In genomic region chr11:7514099-7514725, GRCh38 we compare ENCODE assay signal across 8 cellular contexts. TPM values are rescaled to one million over a fixed set of nuclear protein-coding genes. Genes with fewer than 3 reads are reported as not detected.
DNase-seq lines count a peak whose midpoint lies in the region; ATAC-seq, FAIRE-seq and TF ChIP-seq lines count a peak whose summit lies in the region.

No MANE protein-coding gene starts in this region.

- H3K27me3 Mint-ChIP-seq in CD14-positive monocyte (ENCODE audit: low read depth in 3 of 3) (peaks cover 0 to 7% (median 6%) of the 10 kb centered on the region in 3 donors), MCF 10A (ENCODE audit: insufficient read depth, unreplicated experiment) (peaks cover 17% of the 10 kb centered on the region)

- intact Hi-C loops in CD14-positive monocyte (cut with micrococcal nuclease) (loop anchor here (10.0 kb wide), 3 partner anchors 61 to 81 kb away; no protein-coding TSS in a partner anchor), MCF 10A (cut with micrococcal nuclease) (no loop called here), kidney (cut with DNase I) (no loop called here)

- CTCF ChIA-PET in MCF 10A (lab: Yijun Ruan, JAX), result interaction anchor here (0.5 to 5.7 kb wide), 32 partner anchors 8 to 736 kb away, joined by 3 to 38 read pairs (median 4); no protein-coding TSS in a partner anchor

- POLR2A ChIA-PET in MCF 10A (lab: Yijun Ruan, JAX), result interaction anchor here (0.7 to 1.3 kb wide), 2 partner anchors 9 to 151 kb away, joined by 4 to 5 read pairs; no protein-coding TSS in a partner anchor

- H3K36me3 Mint-ChIP-seq in CD14-positive monocyte, result peaks cover 3 to 36% of the 10 kb centered on the region in 2 donors
- H3K36me3 Mint-ChIP-seq in MCF 10A (ENCODE audit: insufficient read depth, unreplicated experiment), result no peaks in the 10 kb centered on the region

- ATAC-seq in GM19463 (IDR thresholded peaks at IDR 0.05; ENCODE audit: unreplicated experiment), result peak; percentile 2

- peak overlapping the region; percentile 93 for H3K4me3 Mint-ChIP-seq in CD14-positive monocyte
- peak overlapping the region; percentile 83 for H3K4me3 Mint-ChIP-seq in MCF 10A (ENCODE audit: unreplicated experiment)

- no peaks in the 10 kb centered on the region for H3K36me3 ChIP-seq in kidney (ENCODE audit: control insufficient read depth in 1 of 2, insufficient read depth in 2 of 2, low read length in 2 of 2)

- H3K9me3 Mint-ChIP-seq in CD14-positive monocyte (peaks cover 0 to 8% (median 0%) of the 10 kb centered on the region in 7 donors), MCF 10A (ENCODE audit: unreplicated experiment) (peaks cover 6% of the 10 kb centered on the region)

- H3K4me1 Mint-ChIP-seq in CD14-positive monocyte (peaks cover 63% of the 10 kb centered on the region), MCF 10A (ENCODE audit: insufficient read depth, unreplicated experiment) (no peaks in the 10 kb centered on the region)

- BruUV-seq in MCF 10A (replicated peaks; lab: Mats Ljungman, UMichigan), result TSS peak; percentile 36

- peak overlapping the region; percentile 74 to 86 for H3K9ac ChIP-seq in kidney (ENCODE audit: low read length in 2 of 2)

- no peaks in the 10 kb centered on the region for H3K9me3 ChIP-seq in kidney (ENCODE audit: control insufficient read depth in 1 of 2, low read length in 2 of 2)

- H3K4me3 ChIP-seq in LNCaP clone FGC (ENCODE audit: low read depth, low read length) (peak overlapping the region; percentile 86), kidney (ENCODE audit: low read length in 2 of 2) (peak overlapping the region; percentile 66 to 88)

- in situ Hi-C loops in ACHN (cut with HindIII; ENCODE audit: low pct_ligation_motif_present, low pct_unique_long_range_greater_than_20kb, low sequenced_read_pairs), result no loop called here

- peak overlapping the region; percentile 87 to 89 for H3K27ac ChIP-seq in kidney (ENCODE audit: low read depth in 2 of 2, low read length in 2 of 2)

- peak overlapping the region; percentile 11 to 98 (median 67) for H3K27ac Mint-ChIP-seq in CD14-positive monocyte
- H3K27ac Mint-ChIP-seq in MCF 10A (ENCODE audit: low read depth, unreplicated experiment), result no peak overlapping the region

- TF ChIP-seq CTCF in CD14-positive monocyte (IDR thresholded peaks at IDR 0.05) (no peak), LNCaP clone FGC (IDR thresholded peaks at IDR 0.05; ENCODE audit: control insufficient read depth, extremely low read depth, insufficient read depth) (no peak), MCF 10A (IDR thresholded peaks at IDR 0.05; ENCODE audit: unreplicated experiment) (no peak), kidney (IDR thresholded peaks at IDR 0.05; ENCODE audit: borderline replicate concordance, extremely low read depth, insufficient read depth) (no peak)

- no peak for FAIRE-seq in kidney (lab: Jason Lieb, UNC)

- DNase-seq in CD14-positive monocyte (ENCODE audit: low spot score) (peak; percentile 48), LNCaP clone FGC (ENCODE audit: low read depth) (no peak), MCF 10A (ENCODE audit: unreplicated experiment) (no peak), kidney (no peak), ACHN (no peak), NK-92 (lab: John Stamatoyannopoulos, UW; ENCODE audit: unreplicated experiment) (no peak)
- DNase-seq in stimulated activated CD8-positive, alpha-beta memory T cell treated with anti-CD3 and anti-CD28 coated beads, Interleukin-4, amount 100 ng/mL, for 48 hours, result peak; percentile 43

- peaks cover 18 to 35% of the 10 kb centered on the region in 2 donors for H3K4me1 ChIP-seq in kidney (ENCODE audit: control insufficient read depth in 1 of 2, insufficient read depth in 1 of 2, low read depth in 1 of 2, low read length in 2 of 2)

RNA-seq across cellular contexts. Expression of gene PPFIBP2, which starts 0.4 kb away (rescaled TPM):
- polyA plus RNA-seq in CD14-positive monocyte (1 to 10 TPM; 5.9 to 8.6 TPM), kidney (ENCODE audit: insufficient read depth, low read depth, low replicate concordance) (44.4 TPM)
- total RNA-seq in MCF 10A (2022) (3.5 and 4.3 TPM in 2 replicates), kidney (31.6 TPM)

RNA-seq across cellular contexts. Expression of gene OLFML1, which starts 28.9 kb away (rescaled TPM):
- polyA plus RNA-seq in CD14-positive monocyte (under 1 TPM; 0.11 to 0.17 TPM), kidney (ENCODE audit: insufficient read depth, low read depth, low replicate concordance) (8.3 TPM)
- total RNA-seq in MCF 10A (2022) (not detected in 2 replicates), kidney (7.6 TPM)

Comparison
In these comparisons a context has a peak if more than half of its experiments do, and no peak if none do; other contexts are left out.
1. DNase-seq: peak in CD14-positive monocyte (single experiment) and stimulated activated CD8-positive, alpha-beta memory T cell treated with anti-CD3 and anti-CD28 coated beads, Interleukin-4, amount 100 ng/mL, for 48 hours (single experiment); none in LNCaP clone FGC (single experiment), MCF 10A (single experiment), kidney (single experiment), ACHN (single experiment) and NK-92 (single experiment).
2. intact Hi-C loops: an anchor here in CD14-positive monocyte (10.0 kb wide); none called in MCF 10A and kidney.